Comparison of ENCODE assay signal across 25 cellular contexts in the genomic region with DNA sequence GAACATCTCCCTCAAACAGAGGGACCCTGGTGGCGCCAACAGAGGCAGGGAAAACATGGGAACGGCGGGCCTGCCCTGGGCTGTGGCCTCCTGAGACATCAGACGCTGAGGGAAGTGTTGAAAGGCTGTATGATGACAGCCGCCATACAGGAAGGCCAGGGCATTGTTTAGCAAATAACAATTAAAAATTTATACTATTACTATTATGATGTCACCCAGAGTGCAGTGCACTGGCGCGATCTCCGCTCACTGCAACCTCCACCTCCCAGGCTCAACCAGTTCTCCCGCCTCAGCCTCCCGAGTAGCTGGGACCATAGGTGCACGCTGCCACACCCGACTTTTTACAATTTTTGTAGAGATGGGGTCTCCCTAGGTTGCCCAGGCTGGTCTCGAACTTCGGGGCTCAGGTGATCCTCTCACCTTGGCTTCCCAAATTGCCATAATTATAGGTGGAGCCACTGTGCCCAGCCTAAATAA. TPM values are rescaled to one million over a fixed set of nuclear protein-coding genes. Genes with fewer than 3 reads are reported as not detected.
DNase-seq lines count a peak whose midpoint lies in the region; ATAC-seq and TF ChIP-seq lines count a peak whose summit lies in the region.
"Had no signal": no experiment of that assay in that cellular context is flagged by ENCODE, and none has a peak within 500 bp of the region (broad histone marks: within the 10 kb centered on the region; RNA-seq: fewer than 3 reads in every experiment).

No MANE protein-coding gene starts in this region.

- H3K18ac ChIP-seq in neuronal stem cell (ENCODE audit: low read length): peak overlapping the region; percentile 12

- no peak overlapping the region for H2BK120ac ChIP-seq in neuronal stem cell (ENCODE audit: low read depth, low read length)

- no CpG with 5 or more reads among the region's 14 CpGs for WGBS in neuronal stem cell (ENCODE audit: extremely low coverage in 2 of 2, insufficient read length in 2 of 2, insufficient replicate concordance in 1 of 2), 2 donors

- no peak overlapping the region for H3K4me2 ChIP-seq in neuronal stem cell (ENCODE audit: insufficient read depth, low read length, poor library complexity, severe bottlenecking)

- peak overlapping the region; percentile 9 for H2AK5ac ChIP-seq in neuronal stem cell (ENCODE audit: low read depth, low read length)

- H3K9me3 ChIP-seq in neuronal stem cell (replicated peaks in 1 of 2; ENCODE audit: control insufficient read depth in 2 of 2, insufficient read depth in 1 of 2, low read depth in 1 of 2, low read length in 2 of 2): peaks cover 0 to 3% of the 10 kb centered on the region in 2 donors
- H3K9me3 ChIP-seq: Caco-2, MG63 had no signal

- no peak overlapping the region for H3K4ac ChIP-seq in neuronal stem cell (ENCODE audit: low read length)

- H3K14ac ChIP-seq in neuronal stem cell (ENCODE audit: low read length): no peak overlapping the region

- peak; percentile 3 for DNase-seq in Daoy (ENCODE audit: low read depth)
- DNase-seq in NCI-H69 (lab: John Stamatoyannopoulos, UW): peak; percentile 76
- DNase-seq in coronary artery (ENCODE audit: low spot score): peak; percentile 46
- DNase-seq in neuronal stem cell (ENCODE audit: low spot score): no peak
- DNase-seq in effector CD8-positive, alpha-beta T cell (lab: John Stamatoyannopoulos, UW): no peak
- DNase-seq: C1 segment of cervical spinal cord, EL, GDM1, HCEC 1CT, IMR-90, KG1, MG63, NCI-H1694, NCI-H2081 treated with DMSO at 0.1 percent for 48 hours, NCI-H446, NCI-H524 treated with DMSO at 0.1 percent for 48 hours, SHP77 treated with DMSO at 0.1 percent for 48 hours had no signal

- no peak overlapping the region for H3K27ac ChIP-seq in coronary artery
- H3K27ac ChIP-seq in neuronal stem cell (replicated peaks; ENCODE audit: low read length): no peak overlapping the region
- H3K27ac ChIP-seq: RWPE1 had no signal

- H2BK12ac ChIP-seq in neuronal stem cell (ENCODE audit: low read length): no peak overlapping the region

- H3K4me3 ChIP-seq in coronary artery (no peak overlapping the region), neuronal stem cell (ENCODE audit: low read length in 2 of 2) (no peak overlapping the region)
- H3K4me3 ChIP-seq: GM12878, MG63 had no signal

- no peak overlapping the region for H3K23ac ChIP-seq in neuronal stem cell (ENCODE audit: low read depth, low read length, poor library complexity)

- H3K36me3 ChIP-seq in neuronal stem cell (replicated peaks in 1 of 2; ENCODE audit: control insufficient read depth in 2 of 2, insufficient read depth in 2 of 2, low read length in 2 of 2): no peaks in the 10 kb centered on the region
- H3K36me3 ChIP-seq: MG63 had no signal

- H2AFZ ChIP-seq in neuronal stem cell (ENCODE audit: low read length): no peak overlapping the region

- peaks cover 0 to 34% (median 0%) of the 10 kb centered on the region in 3 experiments for H3K27me3 ChIP-seq in neuronal stem cell (ENCODE audit: control insufficient read depth in 3 of 3, insufficient read depth in 3 of 3, low read depth in 1 of 3, low read length in 3 of 3)
- H3K27me3 ChIP-seq: MG63 had no signal

- H2BK5ac ChIP-seq in neuronal stem cell (ENCODE audit: low read length): no peak overlapping the region

- no peak for TF ChIP-seq CTCF in coronary artery (IDR thresholded peaks at IDR 0.05)

- H3K4me1 ChIP-seq in neuronal stem cell (ENCODE audit: control insufficient read depth in 2 of 2, insufficient read depth in 1 of 2, low read depth in 1 of 2, low read length in 2 of 2): peaks cover 0 to 16% of the 10 kb centered on the region in 2 donors
- H3K4me1 ChIP-seq: Caco-2 had no signal

- H3K79me1 ChIP-seq in neuronal stem cell (ENCODE audit: low read depth, low read length): peaks cover 2% of the 10 kb centered on the region

- no peak for ATAC-seq in GM21528 (IDR thresholded peaks at IDR 0.05; ENCODE audit: low FRiP score, unreplicated experiment)
- ATAC-seq in HG02759 (IDR thresholded peaks at IDR 0.05; ENCODE audit: unreplicated experiment): no peak
- ATAC-seq in GM19324 (IDR thresholded peaks at IDR 0.05; ENCODE audit: low FRiP score, unreplicated experiment): no peak
- ATAC-seq: CD8-positive, alpha-beta T cell; GM12878; Panc1 had no signal

- H3K9ac ChIP-seq in neuronal stem cell (ENCODE audit: low read depth, low read length, poor library complexity): no peak overlapping the region

- H4K8ac ChIP-seq in neuronal stem cell (ENCODE audit: low read depth, low read length): no peak overlapping the region

- no peak overlapping the region for H4K91ac ChIP-seq in neuronal stem cell (ENCODE audit: low read depth, low read length, poor library complexity)

- H2BK15ac ChIP-seq in neuronal stem cell (ENCODE audit: low read length): no peak overlapping the region

RNA-seq across cellular contexts. Expression of a gene that starts 54.6 kb away (rescaled TPM):
- 0.80 and 0.83 TPM in 2 replicates for total RNA-seq in Daoy (2014; rRNA removed; shearing (Covaris generic))
- 6.7 TPM for polyA plus RNA-seq in neuronal stem cell (2013, experiment 1 of 2)
- 6.7 TPM for polyA plus RNA-seq in neuronal stem cell (2013, experiment 2 of 2)
- total RNA-seq: CD8-positive, alpha-beta T cell; GM12878 had no signal
- polyA plus RNA-seq: GM12878 had no signal

Comparison
In these comparisons a context has a peak if more than half of its experiments do, and no peak if none do; other contexts are left out.
1. DNase-seq: peak in Daoy (single experiment), NCI-H69 (single experiment) and coronary artery (single experiment); none in neuronal stem cell (single experiment) and effector CD8-positive, alpha-beta T cell (single experiment).